ENCODE assay signal across 8 cellular contexts in genomic region chr13:39616087-39616694, GRCh38. TPM values are rescaled to one million over a fixed set of nuclear protein-coding genes. Genes with fewer than 3 reads are reported as not detected.
DNase-seq lines count a peak whose midpoint lies in the region; ATAC-seq and TF ChIP-seq lines count a peak whose summit lies in the region.

No MANE protein-coding gene starts in this region.

- no peaks in the 10 kb centered on the region for H3K4me1 Mint-ChIP-seq in CD8-positive, alpha-beta memory T cell

- BruUV-seq in OCI-LY7 (replicated peaks; lab: Mats Ljungman, UMichigan) = no TSS peak

- no peak overlapping the region for H3K27ac ChIP-seq in CD8-positive, alpha-beta memory T cell (ENCODE audit: low read depth, low read length)
- H3K27ac ChIP-seq in OCI-LY7 (ENCODE audit: low read depth, low read length, poor library complexity, severe bottlenecking) = no peak overlapping the region
- H3K27ac ChIP-seq in right atrium auricular region = no peak overlapping the region

- H3K36me3 ChIP-seq in CD8-positive, alpha-beta memory T cell (ENCODE audit: insufficient read depth, low read length) = no peaks in the 10 kb centered on the region
- H3K36me3 ChIP-seq in OCI-LY7 (ENCODE audit: insufficient read depth, low read length) = no peaks in the 10 kb centered on the region
- no peaks in the 10 kb centered on the region for H3K36me3 ChIP-seq in right atrium auricular region

- H2AFZ ChIP-seq in OCI-LY7 (ENCODE audit: low read length) = no peak overlapping the region

- no peaks in the 10 kb centered on the region for H3K9me2 ChIP-seq in OCI-LY7 (ENCODE audit: insufficient read depth, low read length)

- H3K9me3 ChIP-seq in CD8-positive, alpha-beta memory T cell (ENCODE audit: low read length) = no peaks in the 10 kb centered on the region
- H3K9me3 ChIP-seq in OCI-LY7 (ENCODE audit: low read length) (no peaks in the 10 kb centered on the region), right atrium auricular region (no peaks in the 10 kb centered on the region)

- intact Hi-C loops in OCI-LY7 (cut with micrococcal nuclease; ENCODE audit: unreplicated experiment) = loop anchor here (2.0 kb wide), 2 partner anchors 341 to 565 kb away; no protein-coding TSS in a partner anchor

- no peak overlapping the region for H3K4me3 Mint-ChIP-seq in CD8-positive, alpha-beta memory T cell

- peaks cover 5 to 32% of the 10 kb centered on the region in 2 donors for H3K27me3 Mint-ChIP-seq in CD8-positive, alpha-beta memory T cell

- POLR2A ChIA-PET in CD8-positive, alpha-beta memory T cell (lab: Charles Lee) = no interaction called here
- POLR2A ChIA-PET in OCI-LY7 (lab: Charles Lee) = interaction anchor here (0.6 to 1.0 kb wide), 4 partner anchors 30 to 1082 kb away, joined by 3 to 11 read pairs (median 4); no protein-coding TSS in a partner anchor

- CTCF ChIA-PET in CD8-positive, alpha-beta memory T cell (lab: Charles Lee) = interaction anchor here (0.6 to 1.3 kb wide), 10 partner anchors 9 to 565 kb away, joined by 3 to 6 read pairs (median 4); partner anchors contain the start of genes COG6 and LHFPL6
- CTCF ChIA-PET in OCI-LY7 (lab: Charles Lee; ENCODE audit: unreplicated experiment) = interaction anchor here (1.1 kb wide), 1 partner anchor 165 kb away, joined by 5 read pairs; no protein-coding TSS in a partner anchor

- no peak overlapping the region for H3K27ac Mint-ChIP-seq in CD8-positive, alpha-beta memory T cell

- peak; percentile 95 for TF ChIP-seq CTCF in OCI-LY7 (conservative IDR thresholded peaks at IDR 0.05; ENCODE audit: low read length)
- peak; percentile 83 to 93 for TF ChIP-seq CTCF in right atrium auricular region (IDR thresholded peaks at IDR 0.05)
- TF ChIP-seq CTCF in retinal pigment epithelial cell (conservative IDR thresholded peaks at IDR 0.05; ENCODE audit: low read depth, low read length) = peak; percentile 97

- no peak for ATAC-seq in HG03378 (IDR thresholded peaks at IDR 0.05; ENCODE audit: unreplicated experiment)

- H3K9me3 Mint-ChIP-seq in CD8-positive, alpha-beta memory T cell = no peaks in the 10 kb centered on the region

- H3K27me3 ChIP-seq in CD8-positive, alpha-beta memory T cell (ENCODE audit: insufficient read depth, low read length, poor library complexity, severe bottlenecking) = no peaks in the 10 kb centered on the region
- no peaks in the 10 kb centered on the region for H3K27me3 ChIP-seq in right atrium auricular region

- peak in 3 of 5 donors; percentile 27 to 56 (median 33) for DNase-seq in CD8-positive, alpha-beta memory T cell
- DNase-seq in GM19238 (ENCODE audit: insufficient read length, low spot score) (peak; percentile 24), KBM-7 (peak; percentile 59), OCI-LY7 (ENCODE audit: low spot score) (peak; percentile 83), amygdala (lab: John Stamatoyannopoulos, UW) (peak in 31 of 56 donors; percentile 0 to 70 (median 13)), right atrium auricular region (ENCODE audit: low spot score) (peak; percentile 60), retinal pigment epithelial cell (ENCODE audit: low read depth) (no peak)

- H3K4me1 ChIP-seq in CD8-positive, alpha-beta memory T cell (ENCODE audit: insufficient read depth, low read length) = no peaks in the 10 kb centered on the region
- H3K4me1 ChIP-seq in OCI-LY7 (ENCODE audit: insufficient read depth, low read length, poor library complexity, severe bottlenecking) (no peaks in the 10 kb centered on the region), right atrium auricular region (no peaks in the 10 kb centered on the region)

- in situ Hi-C loops in KBM-7 (cut with MboI; ENCODE audit: low pct_unique_long_range_greater_than_20kb, low sequenced_read_pairs) = loop anchor here (25.0 kb wide), 1 partner anchor 204 kb away; no protein-coding TSS in a partner anchor

- H3K4me3 ChIP-seq in CD8-positive, alpha-beta memory T cell (ENCODE audit: low read length) = no peak overlapping the region
- H3K4me3 ChIP-seq in OCI-LY7 (ENCODE audit: low read depth, low read length, poor library complexity, severe bottlenecking) (no peak overlapping the region), right atrium auricular region (no peak overlapping the region), retinal pigment epithelial cell (ENCODE audit: low read length) (no peak overlapping the region)

- no peaks in the 10 kb centered on the region for H4K20me1 ChIP-seq in OCI-LY7 (ENCODE audit: insufficient read depth, low read length)

- no peaks in the 10 kb centered on the region for H3K79me2 ChIP-seq in OCI-LY7 (ENCODE audit: insufficient read depth, low read depth, low read length)

- no peak overlapping the region for H3K4me2 ChIP-seq in OCI-LY7 (ENCODE audit: low read length)

- H3K36me3 Mint-ChIP-seq in CD8-positive, alpha-beta memory T cell = no peaks in the 10 kb centered on the region

RNA-seq across cellular contexts. Expression of gene LHFPL6, which starts 13.2 kb away (rescaled TPM):
- total RNA-seq in CD8-positive, alpha-beta memory T cell = 1 to 10 TPM; 5.9 to 6.4 TPM
- polyA plus RNA-seq in CD8-positive, alpha-beta memory T cell = not detected
- total RNA-seq in OCI-LY7 (2014; rRNA removed; shearing (Covaris generic)) = 27.7 TPM in 2 replicates
- total RNA-seq in OCI-LY7 (2022) (15.1 and 19.7 TPM in 2 replicates), right atrium auricular region (10 to 100 TPM; 39.0 to 57.2 TPM)

RNA-seq across cellular contexts. Expression of gene COG6, which starts 39.3 kb away (rescaled TPM):
- 10 to 100 TPM; 25.0 to 32.1 TPM for total RNA-seq in CD8-positive, alpha-beta memory T cell
- polyA plus RNA-seq in CD8-positive, alpha-beta memory T cell = 12.1 TPM
- total RNA-seq in OCI-LY7 (2014; rRNA removed; shearing (Covaris generic)) = 20.1 and 30.1 TPM in 2 replicates
- total RNA-seq in OCI-LY7 (2022) = 33.2 and 45.9 TPM in 2 replicates
- 10 to 100 TPM; 16.2 to 23.2 TPM for total RNA-seq in right atrium auricular region
